In genomic region chr2:9703085-9703641, GRCh38 we compare ENCODE assay signal across 1 cellular context.
TF ChIP-seq lines count a peak whose summit lies in the region.

No MANE protein-coding gene starts in this region.

TF ChIP-seq in GM12878, 131 proteins besides CTCF, POLR2A, EP300 and RAD21 (continued from another document):
- TF ChIP-seq PRDM15 (CRISPR knock-in tag; IDR thresholded peaks at IDR 0.05) (no peak), IKZF2 (IDR thresholded peaks at IDR 0.05) (no peak), RFX5 (IDR thresholded peaks at IDR 0.05; ENCODE audit: low read depth, low read length) (no peak), ESRRA (IDR thresholded peaks at IDR 0.05; ENCODE audit: low read length) (no peak), EGR1 (IDR thresholded peaks at IDR 0.05; ENCODE audit: borderline replicate concordance in 1 of 2, low read depth in 2 of 2, low read length in 2 of 2) (no peak), BACH1 (IDR thresholded peaks at IDR 0.05; ENCODE audit: borderline replicate concordance) (no peak), ETV6 (conservative IDR thresholded peaks at IDR 0.05 in 1 of 2, IDR thresholded peaks at IDR 0.05 in 1 of 2; ENCODE audit: borderline replicate concordance in 1 of 2, low read depth in 1 of 2) (no peak), JUNB (IDR thresholded peaks at IDR 0.05) (no peak), SUZ12 (IDR thresholded peaks at IDR 0.05; ENCODE audit: unreplicated experiment) (no peak), JUND (IDR thresholded peaks at IDR 0.05; ENCODE audit: low read depth, low read length) (no peak)
